25 cellular contexts compared by ENCODE assay signal in genomic region chr3:18432752-18433151, GRCh38. TPM values are rescaled to one million over a fixed set of nuclear protein-coding genes. Genes with fewer than 3 reads are reported as not detected.
A peak's percentile ranks its signal among the peaks of the same experiment; 100 is the strongest.
DNase-seq lines count a peak whose midpoint lies in the region; ATAC-seq lines count a peak whose summit lies in the region.
"Had no signal": no experiment of that assay in that cellular context is flagged by ENCODE, and none has a peak within 500 bp of the region (broad histone marks: within the 10 kb centered on the region; RNA-seq: fewer than 3 reads in every experiment).

No MANE protein-coding gene starts in this region.

- peak overlapping the region; percentile 4 for H3K4me3 ChIP-seq in CD4-positive, CD25-positive, alpha-beta regulatory T cell (ENCODE audit: low read depth, low read length)
- H3K4me3 ChIP-seq: GM23248, prostate gland, testis had no signal

- DNase-seq in T-helper 2 cell treated with Interferon-gamma antibody and Interleukin-4, amounts not matched to agents 5 μg/mL and 100 μg/mL, for 36 hours (ENCODE audit: low spot score): no peak
- DNase-seq in T-helper 2 cell (no peak), T-helper 17 cell (no peak), mucosa of gallbladder (ENCODE audit: low spot score) (no peak)
- no peak for DNase-seq in CD4-positive, CD25-positive, alpha-beta regulatory T cell
- no peak for DNase-seq in activated naive CD8-positive, alpha-beta T cell treated with anti-CD3 and anti-CD28 coated beads, Interleukin-2, amount 50 U/mL, for 24 hours
- DNase-seq: activated gamma-delta T cell; aorta; effector CD4-positive, alpha-beta T cell; GM23248; HFFc6; mesenchymal stem cell; NCI-H1694; NCI-H526; SHP77; stimulated activated CD4-positive, alpha-beta T cell treated with anti-CD3 and anti-CD28 coated beads, Interleukin-12 subunit alpha, Interleukin-12 subunit beta, amount 100 ng/mL, for 4 hours; stimulated activated CD4-positive, alpha-beta T cell treated with anti-CD3 and anti-CD28 coated beads, Interleukin-4, amount 100 ng/mL, for 1 hour; testis had no signal

- no peaks in the 10 kb centered on the region for H3K27me3 ChIP-seq in CD4-positive, CD25-positive, alpha-beta regulatory T cell (ENCODE audit: control insufficient read depth, insufficient read depth, low read length)
- H3K27me3 ChIP-seq: testis had no signal

- no peaks in the 10 kb centered on the region for H3K27me3 Mint-ChIP-seq in T-helper 2 cell treated with Interferon-gamma antibody and Interleukin-4, amounts not matched to agents 5 μg/mL and 100 μg/mL, for 36 hours (ENCODE audit: low read depth)
- H3K27me3 Mint-ChIP-seq in CD4-positive, CD25-positive, alpha-beta regulatory T cell: peaks cover 16% of the 10 kb centered on the region
- no peaks in the 10 kb centered on the region for H3K27me3 Mint-ChIP-seq in T-helper 17 cell
- H3K27me3 Mint-ChIP-seq in activated naive CD8-positive, alpha-beta T cell treated with anti-CD3 and anti-CD28 coated beads, Interleukin-2, amount 50 U/mL, for 24 hours: no peaks in the 10 kb centered on the region
- H3K27me3 Mint-ChIP-seq: stimulated activated memory B cell treated with anti-CD40 and anti-IgM and Interleukin-4, amounts not matched to agents 10 μg/mL and 1 μg/mL and 100 μg/mL, for 72 hours had no signal

- peaks cover 62% of the 10 kb centered on the region for H3K4me1 Mint-ChIP-seq in T-helper 2 cell treated with Interferon-gamma antibody and Interleukin-4, amounts not matched to agents 5 μg/mL and 100 μg/mL, for 36 hours (ENCODE audit: low read depth)
- peaks cover 20 to 69% (median 42%) of the 10 kb centered on the region in 4 donors for H3K4me1 Mint-ChIP-seq in CD4-positive, CD25-positive, alpha-beta regulatory T cell
- peaks cover 51% of the 10 kb centered on the region for H3K4me1 Mint-ChIP-seq in T-helper 17 cell
- peaks cover 74% of the 10 kb centered on the region for H3K4me1 Mint-ChIP-seq in activated naive CD8-positive, alpha-beta T cell treated with anti-CD3 and anti-CD28 coated beads, Interleukin-2, amount 50 U/mL, for 24 hours

- peaks cover 38% of the 10 kb centered on the region for H3K4me1 ChIP-seq in CD4-positive, CD25-positive, alpha-beta regulatory T cell (ENCODE audit: control insufficient read depth, insufficient read depth, low read length, poor library complexity, severe bottlenecking)
- H3K4me1 ChIP-seq: prostate gland, testis had no signal

- no peaks in the 10 kb centered on the region for H3K36me3 ChIP-seq in CD4-positive, CD25-positive, alpha-beta regulatory T cell (ENCODE audit: control insufficient read depth, insufficient read depth, low read length)
- H3K36me3 ChIP-seq: prostate gland had no signal

- H3K27ac ChIP-seq in CD4-positive, CD25-positive, alpha-beta regulatory T cell (ENCODE audit: insufficient read depth, low read length, poor library complexity, severe bottlenecking): no peak overlapping the region
- H3K27ac ChIP-seq: epithelial cell of prostate, GM23248, prostate gland, testis had no signal

- no peaks in the 10 kb centered on the region for H3K9me3 Mint-ChIP-seq in T-helper 2 cell treated with Interferon-gamma antibody and Interleukin-4, amounts not matched to agents 5 μg/mL and 100 μg/mL, for 36 hours
- H3K9me3 Mint-ChIP-seq in CD4-positive, CD25-positive, alpha-beta regulatory T cell: no peaks in the 10 kb centered on the region
- no peaks in the 10 kb centered on the region for H3K9me3 Mint-ChIP-seq in activated naive CD8-positive, alpha-beta T cell treated with anti-CD3 and anti-CD28 coated beads, Interleukin-2, amount 50 U/mL, for 24 hours
- H3K9me3 Mint-ChIP-seq: HFFc6; stimulated activated memory B cell treated with anti-CD40 and anti-IgM and Interleukin-4, amounts not matched to agents 10 μg/mL and 1 μg/mL and 100 μg/mL, for 72 hours had no signal

- peak overlapping the region; percentile 81 for H3K27ac Mint-ChIP-seq in T-helper 2 cell treated with Interferon-gamma antibody and Interleukin-4, amounts not matched to agents 5 μg/mL and 100 μg/mL, for 36 hours
- peak overlapping the region; percentile 52 to 65 (median 61) for H3K27ac Mint-ChIP-seq in CD4-positive, CD25-positive, alpha-beta regulatory T cell
- H3K27ac Mint-ChIP-seq in T-helper 17 cell: peak overlapping the region; percentile 98
- H3K27ac Mint-ChIP-seq in activated naive CD8-positive, alpha-beta T cell treated with anti-CD3 and anti-CD28 coated beads, Interleukin-2, amount 50 U/mL, for 24 hours: peak overlapping the region; percentile 76
- H3K27ac Mint-ChIP-seq: HFFc6; stimulated activated memory B cell treated with anti-CD40 and anti-IgM and Interleukin-4, amounts not matched to agents 10 μg/mL and 1 μg/mL and 100 μg/mL, for 72 hours had no signal

- H3K9me3 ChIP-seq in CD4-positive, CD25-positive, alpha-beta regulatory T cell (ENCODE audit: control insufficient read depth in 2 of 2, low read length in 2 of 2): no peaks in the 10 kb centered on the region
- no peaks in the 10 kb centered on the region for H3K9me3 ChIP-seq in T-helper 17 cell (ENCODE audit: control insufficient read depth, low read length, poor library complexity, severe bottlenecking)
- H3K9me3 ChIP-seq: prostate gland, testis had no signal

- peaks cover 66% of the 10 kb centered on the region for H3K36me3 Mint-ChIP-seq in T-helper 2 cell treated with Interferon-gamma antibody and Interleukin-4, amounts not matched to agents 5 μg/mL and 100 μg/mL, for 36 hours (ENCODE audit: low read depth)
- no peaks in the 10 kb centered on the region for H3K36me3 Mint-ChIP-seq in CD4-positive, CD25-positive, alpha-beta regulatory T cell
- H3K36me3 Mint-ChIP-seq in T-helper 17 cell (ENCODE audit: low read depth): peaks cover 2% of the 10 kb centered on the region
- peaks cover 63% of the 10 kb centered on the region for H3K36me3 Mint-ChIP-seq in activated naive CD8-positive, alpha-beta T cell treated with anti-CD3 and anti-CD28 coated beads, Interleukin-2, amount 50 U/mL, for 24 hours (ENCODE audit: low read depth)
- H3K36me3 Mint-ChIP-seq: stimulated activated memory B cell treated with anti-CD40 and anti-IgM and Interleukin-4, amounts not matched to agents 10 μg/mL and 1 μg/mL and 100 μg/mL, for 72 hours had no signal

- no peak for ATAC-seq in CD4-positive, CD25-positive, alpha-beta regulatory T cell (ENCODE audit: low read depth in 2 of 2)
- no peak for ATAC-seq in T-helper 17 cell
- no peak for ATAC-seq in activated naive CD8-positive, alpha-beta T cell treated with anti-CD3 and anti-CD28 coated beads, Interleukin-2, amount 50 U/mL, for 24 hours
- ATAC-seq in GM18520 (IDR thresholded peaks at IDR 0.05; ENCODE audit: unreplicated experiment): no peak
- ATAC-seq in HG03095 (IDR thresholded peaks at IDR 0.05; ENCODE audit: unreplicated experiment): no peak
- ATAC-seq: left lobe of liver; sciatic nerve; stimulated activated memory B cell treated with anti-CD40 and anti-IgM and Interleukin-4, amounts not matched to agents 10 μg/mL and 1 μg/mL and 100 μg/mL, for 72 hours had no signal

- peak overlapping the region; percentile 84 for H3K4me3 Mint-ChIP-seq in T-helper 2 cell treated with Interferon-gamma antibody and Interleukin-4, amounts not matched to agents 5 μg/mL and 100 μg/mL, for 36 hours
- H3K4me3 Mint-ChIP-seq in CD4-positive, CD25-positive, alpha-beta regulatory T cell: peak overlapping the region in 3 of 4 donors; percentile 8 to 79 (median 78)
- no peak overlapping the region for H3K4me3 Mint-ChIP-seq in T-helper 17 cell
- H3K4me3 Mint-ChIP-seq in activated naive CD8-positive, alpha-beta T cell treated with anti-CD3 and anti-CD28 coated beads, Interleukin-2, amount 50 U/mL, for 24 hours: peak overlapping the region; percentile 77
- H3K4me3 Mint-ChIP-seq: HFFc6; stimulated activated memory B cell treated with anti-CD40 and anti-IgM and Interleukin-4, amounts not matched to agents 10 μg/mL and 1 μg/mL and 100 μg/mL, for 72 hours had no signal

RNA-seq across cellular contexts. Expression of gene SATB1, which starts 7.6 kb away (rescaled TPM):
- total RNA-seq in CD4-positive, CD25-positive, alpha-beta regulatory T cell: 121 TPM
- 10 to 100 TPM; 31.8 to 75.9 (median 52.8) TPM for polyA plus RNA-seq in CD4-positive, CD25-positive, alpha-beta regulatory T cell
- total RNA-seq in T-helper 17 cell (100 to 1,000 TPM; 208 TPM), mucosa of gallbladder (39.9 TPM)
